1 cellular context compared by ENCODE assay signal in the genomic region with DNA sequence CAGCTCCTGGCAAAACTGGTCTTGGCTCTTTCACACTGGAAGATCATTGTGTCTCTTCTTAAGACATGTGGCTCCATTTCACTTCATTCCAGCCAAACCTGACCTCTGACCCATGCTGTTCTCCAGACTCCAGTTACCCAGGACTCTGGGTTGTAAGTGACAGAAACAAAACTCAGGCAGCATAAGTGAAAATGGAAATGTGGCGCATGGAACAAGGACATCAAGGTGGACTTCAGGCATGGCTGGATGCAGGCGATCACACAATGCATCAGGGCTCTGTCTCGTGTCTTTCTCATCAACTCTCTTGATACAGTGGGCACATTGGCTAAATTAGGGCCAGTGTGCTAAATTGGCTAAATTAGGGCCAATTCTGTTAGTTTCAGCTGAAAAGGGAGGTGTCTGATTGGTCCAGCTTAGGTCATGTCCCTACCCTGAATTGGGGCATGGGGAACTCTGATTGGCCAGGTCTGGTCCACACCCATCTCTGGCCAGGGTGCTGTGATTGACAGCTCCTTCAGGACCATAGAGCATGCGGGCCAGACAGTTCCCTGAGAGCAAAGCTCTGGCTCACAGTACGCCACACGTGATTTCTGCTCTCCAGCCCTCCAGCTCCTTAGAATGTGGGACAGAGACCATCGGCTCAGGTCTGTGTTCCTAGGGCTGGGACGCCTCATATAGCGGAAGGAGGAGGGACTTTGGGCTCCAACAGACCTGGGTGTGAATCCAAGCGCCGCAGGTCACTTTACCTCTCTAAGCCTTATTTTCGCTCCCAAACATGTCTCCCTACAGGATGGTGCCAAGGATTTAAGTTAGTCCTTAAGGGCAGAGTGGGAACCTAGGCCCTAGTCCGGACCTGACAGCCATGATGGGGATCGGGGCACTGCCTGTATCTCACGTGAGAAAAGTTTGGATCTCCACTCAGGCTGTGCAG.
TF ChIP-seq lines count a peak whose summit lies in the region.

No MANE protein-coding gene starts in this region.

TF ChIP-seq in K562, 482 proteins besides CTCF, POLR2A, EP300 and RAD21 (continued from another document and continues in another):
- TF ChIP-seq, protein P1, sequence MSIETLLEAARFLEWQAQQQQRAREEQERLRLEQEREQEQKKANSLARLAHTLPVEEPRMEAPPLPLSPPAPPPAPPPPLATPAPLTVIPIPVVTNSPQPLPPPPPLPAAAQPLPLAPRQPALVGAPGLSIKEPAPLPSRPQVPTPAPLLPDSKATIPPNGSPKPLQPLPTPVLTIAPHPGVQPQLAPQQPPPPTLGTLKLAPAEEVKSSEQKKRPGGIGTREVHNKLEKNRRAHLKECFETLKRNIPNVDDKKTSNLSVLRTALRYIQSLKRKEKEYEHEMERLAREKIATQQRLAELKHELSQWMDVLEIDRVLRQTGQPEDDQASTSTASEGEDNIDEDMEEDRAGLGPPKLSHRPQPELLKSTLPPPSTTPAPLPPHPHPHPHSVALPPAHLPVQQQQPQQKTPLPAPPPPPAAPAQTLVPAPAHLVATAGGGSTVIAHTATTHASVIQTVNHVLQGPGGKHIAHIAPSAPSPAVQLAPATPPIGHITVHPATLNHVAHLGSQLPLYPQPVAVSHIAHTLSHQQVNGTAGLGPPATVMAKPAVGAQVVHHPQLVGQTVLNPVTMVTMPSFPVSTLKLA (conservative IDR thresholded peaks at IDR 0.05) = peak; percentile 70 to 83
- TF ChIP-seq EGR1 (conservative IDR thresholded peaks at IDR 0.05) (no peak), ZNF668 (CRISPR knock-in tag; IDR thresholded peaks at IDR 0.05) (no peak), U2AF1 (optimal IDR thresholded peaks at IDR 0.05; ENCODE audit: low read depth, low read length) (no peak), ZNF586 (CRISPR knock-in tag; conservative IDR thresholded peaks at IDR 0.05) (no peak), YY1 (IDR thresholded peaks at IDR 0.05; ENCODE audit: borderline replicate concordance in 1 of 3, control insufficient read depth in 1 of 3, extremely low read depth in 1 of 3, insufficient read depth in 3 of 3, insufficient read length in 1 of 3, insufficient replicate concordance in 2 of 3, low read depth in 1 of 3, low read length in 2 of 3) (peak; percentile 23 to 89 (median 71)), CHD2 (IDR thresholded peaks at IDR 0.05; ENCODE audit: low read depth, low read length) (no peak), IRF2 (CRISPR knock-in tag; IDR thresholded peaks at IDR 0.05) (no peak), POLR2AphosphoS5 (IDR thresholded peaks at IDR 0.05; ENCODE audit: control insufficient read depth, insufficient read depth, low read depth, low read length) (no peak), NCOA1 (IDR thresholded peaks at IDR 0.05; ENCODE audit: low read depth) (no peak), ZNF41 (CRISPR knock-in tag; conservative IDR thresholded peaks at IDR 0.05) (no peak), PYGO2 (tag; IDR thresholded peaks at IDR 0.05) (no peak), NCOR1 (IDR thresholded peaks at IDR 0.05) (no peak), NRF1 (conservative IDR thresholded peaks at IDR 0.05 in 1 of 2, IDR thresholded peaks at IDR 0.05 in 1 of 2) (peak; percentile 78 to 83), DMBX1 (CRISPR knock-in tag; IDR thresholded peaks at IDR 0.05; ENCODE audit: borderline replicate concordance) (no peak), ETS2 (tag; IDR thresholded peaks at IDR 0.05; ENCODE audit: borderline replicate concordance, poor library complexity, severe bottlenecking) (no peak), KDM4B (IDR thresholded peaks at IDR 0.05; ENCODE audit: borderline replicate concordance in 2 of 2, low read depth in 1 of 2) (no peak), ZSCAN32 (CRISPR knock-in tag; IDR thresholded peaks at IDR 0.05) (no peak), ETV5 (CRISPR knock-in tag; IDR thresholded peaks at IDR 0.05; ENCODE audit: low read depth) (no peak), PRPF4 (IDR thresholded peaks at IDR 0.05; ENCODE audit: insufficient read depth, low read depth, low read length, poor library complexity, severe bottlenecking) (no peak), PHB (CRISPR knock-in tag; IDR thresholded peaks at IDR 0.05) (no peak), ZNF561 (CRISPR knock-in tag; conservative IDR thresholded peaks at IDR 0.05) (no peak), MEIS2 (IDR thresholded peaks at IDR 0.05; ENCODE audit: partially characterized antibody) (peak; percentile 93)
- TF ChIP-seq, protein P2, sequence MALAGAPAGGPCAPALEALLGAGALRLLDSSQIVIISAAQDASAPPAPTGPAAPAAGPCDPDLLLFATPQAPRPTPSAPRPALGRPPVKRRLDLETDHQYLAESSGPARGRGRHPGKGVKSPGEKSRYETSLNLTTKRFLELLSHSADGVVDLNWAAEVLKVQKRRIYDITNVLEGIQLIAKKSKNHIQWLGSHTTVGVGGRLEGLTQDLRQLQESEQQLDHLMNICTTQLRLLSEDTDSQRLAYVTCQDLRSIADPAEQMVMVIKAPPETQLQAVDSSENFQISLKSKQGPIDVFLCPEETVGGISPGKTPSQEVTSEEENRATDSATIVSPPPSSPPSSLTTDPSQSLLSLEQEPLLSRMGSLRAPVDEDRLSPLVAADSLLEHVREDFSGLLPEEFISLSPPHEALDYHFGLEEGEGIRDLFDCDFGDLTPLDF (CRISPR knock-in tag; IDR thresholded peaks at IDR 0.05) = no peak
- TF ChIP-seq, protein P3, sequence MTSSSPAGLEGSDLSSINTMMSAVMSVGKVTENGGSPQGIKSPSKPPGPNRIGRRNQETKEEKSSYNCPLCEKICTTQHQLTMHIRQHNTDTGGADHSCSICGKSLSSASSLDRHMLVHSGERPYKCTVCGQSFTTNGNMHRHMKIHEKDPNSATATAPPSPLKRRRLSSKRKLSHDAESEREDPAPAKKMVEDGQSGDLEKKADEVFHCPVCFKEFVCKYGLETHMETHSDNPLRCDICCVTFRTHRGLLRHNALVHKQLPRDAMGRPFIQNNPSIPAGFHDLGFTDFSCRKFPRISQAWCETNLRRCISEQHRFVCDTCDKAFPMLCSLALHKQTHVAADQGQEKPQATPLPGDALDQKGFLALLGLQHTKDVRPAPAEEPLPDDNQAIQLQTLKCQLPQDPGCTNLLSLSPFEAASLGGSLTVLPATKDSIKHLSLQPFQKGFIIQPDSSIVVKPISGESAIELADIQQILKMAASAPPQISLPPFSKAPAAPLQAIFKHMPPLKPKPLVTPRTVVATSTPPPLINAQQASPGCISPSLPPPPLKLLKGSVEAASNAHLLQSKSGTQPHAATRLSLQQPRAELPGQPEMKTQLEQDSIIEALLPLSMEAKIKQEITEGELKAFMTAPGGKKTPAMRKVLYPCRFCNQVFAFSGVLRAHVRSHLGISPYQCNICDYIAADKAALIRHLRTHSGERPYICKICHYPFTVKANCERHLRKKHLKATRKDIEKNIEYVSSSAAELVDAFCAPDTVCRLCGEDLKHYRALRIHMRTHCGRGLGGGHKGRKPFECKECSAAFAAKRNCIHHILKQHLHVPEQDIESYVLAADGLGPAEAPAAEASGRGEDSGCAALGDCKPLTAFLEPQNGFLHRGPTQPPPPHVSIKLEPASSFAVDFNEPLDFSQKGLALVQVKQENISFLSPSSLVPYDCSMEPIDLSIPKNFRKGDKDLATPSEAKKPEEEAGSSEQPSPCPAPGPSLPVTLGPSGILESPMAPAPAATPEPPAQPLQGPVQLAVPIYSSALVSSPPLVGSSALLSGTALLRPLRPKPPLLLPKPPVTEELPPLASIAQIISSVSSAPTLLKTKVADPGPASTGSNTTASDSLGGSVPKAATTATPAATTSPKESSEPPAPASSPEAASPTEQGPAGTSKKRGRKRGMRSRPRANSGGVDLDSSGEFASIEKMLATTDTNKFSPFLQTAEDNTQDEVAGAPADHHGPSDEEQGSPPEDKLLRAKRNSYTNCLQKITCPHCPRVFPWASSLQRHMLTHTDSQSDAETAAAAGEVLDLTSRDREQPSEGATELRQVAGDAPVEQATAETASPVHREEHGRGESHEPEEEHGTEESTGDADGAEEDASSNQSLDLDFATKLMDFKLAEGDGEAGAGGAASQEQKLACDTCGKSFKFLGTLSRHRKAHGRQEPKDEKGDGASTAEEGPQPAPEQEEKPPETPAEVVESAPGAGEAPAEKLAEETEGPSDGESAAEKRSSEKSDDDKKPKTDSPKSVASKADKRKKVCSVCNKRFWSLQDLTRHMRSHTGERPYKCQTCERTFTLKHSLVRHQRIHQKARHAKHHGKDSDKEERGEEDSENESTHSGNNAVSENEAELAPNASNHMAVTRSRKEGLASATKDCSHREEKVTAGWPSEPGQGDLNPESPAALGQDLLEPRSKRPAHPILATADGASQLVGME (CRISPR knock-in tag; IDR thresholded peaks at IDR 0.05) = no peak
- TF ChIP-seq, protein P4, sequence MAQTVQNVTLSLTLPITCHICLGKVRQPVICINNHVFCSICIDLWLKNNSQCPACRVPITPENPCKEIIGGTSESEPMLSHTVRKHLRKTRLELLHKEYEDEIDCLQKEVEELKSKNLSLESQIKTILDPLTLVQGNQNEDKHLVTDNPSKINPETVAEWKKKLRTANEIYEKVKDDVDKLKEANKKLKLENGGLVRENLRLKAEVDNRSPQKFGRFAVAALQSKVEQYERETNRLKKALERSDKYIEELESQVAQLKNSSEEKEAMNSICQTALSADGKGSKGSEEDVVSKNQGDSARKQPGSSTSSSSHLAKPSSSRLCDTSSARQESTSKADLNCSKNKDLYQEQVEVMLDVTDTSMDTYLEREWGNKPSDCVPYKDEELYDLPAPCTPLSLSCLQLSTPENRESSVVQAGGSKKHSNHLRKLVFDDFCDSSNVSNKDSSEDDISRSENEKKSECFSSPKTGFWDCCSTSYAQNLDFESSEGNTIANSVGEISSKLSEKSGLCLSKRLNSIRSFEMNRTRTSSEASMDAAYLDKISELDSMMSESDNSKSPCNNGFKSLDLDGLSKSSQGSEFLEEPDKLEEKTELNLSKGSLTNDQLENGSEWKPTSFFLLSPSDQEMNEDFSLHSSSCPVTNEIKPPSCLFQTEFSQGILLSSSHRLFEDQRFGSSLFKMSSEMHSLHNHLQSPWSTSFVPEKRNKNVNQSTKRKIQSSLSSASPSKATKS (CRISPR knock-in tag; IDR thresholded peaks at IDR 0.05) = no peak
- TF ChIP-seq, protein P5, sequence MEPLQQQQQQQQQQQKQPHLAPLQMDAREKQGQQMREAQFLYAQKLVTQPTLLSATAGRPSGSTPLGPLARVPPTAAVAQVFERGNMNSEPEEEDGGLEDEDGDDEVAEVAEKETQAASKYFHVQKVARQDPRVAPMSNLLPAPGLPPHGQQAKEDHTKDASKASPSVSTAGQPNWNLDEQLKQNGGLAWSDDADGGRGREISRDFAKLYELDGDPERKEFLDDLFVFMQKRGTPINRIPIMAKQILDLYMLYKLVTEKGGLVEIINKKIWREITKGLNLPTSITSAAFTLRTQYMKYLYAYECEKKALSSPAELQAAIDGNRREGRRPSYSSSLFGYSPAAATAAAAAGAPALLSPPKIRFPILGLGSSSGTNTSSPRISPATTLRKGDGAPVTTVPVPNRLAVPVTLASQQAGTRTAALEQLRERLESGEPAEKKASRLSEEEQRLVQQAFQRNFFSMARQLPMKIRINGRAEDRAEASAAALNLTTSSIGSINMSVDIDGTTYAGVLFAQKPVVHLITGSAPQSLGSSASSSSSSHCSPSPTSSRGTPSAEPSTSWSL (CRISPR knock-in tag; IDR thresholded peaks at IDR 0.05; ENCODE audit: borderline replicate concordance) = no peak
- TF ChIP-seq, protein P6, sequence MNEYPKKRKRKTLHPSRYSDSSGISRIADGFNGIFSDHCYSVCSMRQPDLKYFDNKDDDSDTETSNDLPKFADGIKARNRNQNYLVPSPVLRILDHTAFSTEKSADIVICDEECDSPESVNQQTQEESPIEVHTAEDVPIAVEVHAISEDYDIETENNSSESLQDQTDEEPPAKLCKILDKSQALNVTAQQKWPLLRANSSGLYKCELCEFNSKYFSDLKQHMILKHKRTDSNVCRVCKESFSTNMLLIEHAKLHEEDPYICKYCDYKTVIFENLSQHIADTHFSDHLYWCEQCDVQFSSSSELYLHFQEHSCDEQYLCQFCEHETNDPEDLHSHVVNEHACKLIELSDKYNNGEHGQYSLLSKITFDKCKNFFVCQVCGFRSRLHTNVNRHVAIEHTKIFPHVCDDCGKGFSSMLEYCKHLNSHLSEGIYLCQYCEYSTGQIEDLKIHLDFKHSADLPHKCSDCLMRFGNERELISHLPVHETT (CRISPR knock-in tag; conservative IDR thresholded peaks at IDR 0.05 in 1 of 2, IDR thresholded peaks at IDR 0.05 in 1 of 2) = no peak
- TF ChIP-seq, protein P7, sequence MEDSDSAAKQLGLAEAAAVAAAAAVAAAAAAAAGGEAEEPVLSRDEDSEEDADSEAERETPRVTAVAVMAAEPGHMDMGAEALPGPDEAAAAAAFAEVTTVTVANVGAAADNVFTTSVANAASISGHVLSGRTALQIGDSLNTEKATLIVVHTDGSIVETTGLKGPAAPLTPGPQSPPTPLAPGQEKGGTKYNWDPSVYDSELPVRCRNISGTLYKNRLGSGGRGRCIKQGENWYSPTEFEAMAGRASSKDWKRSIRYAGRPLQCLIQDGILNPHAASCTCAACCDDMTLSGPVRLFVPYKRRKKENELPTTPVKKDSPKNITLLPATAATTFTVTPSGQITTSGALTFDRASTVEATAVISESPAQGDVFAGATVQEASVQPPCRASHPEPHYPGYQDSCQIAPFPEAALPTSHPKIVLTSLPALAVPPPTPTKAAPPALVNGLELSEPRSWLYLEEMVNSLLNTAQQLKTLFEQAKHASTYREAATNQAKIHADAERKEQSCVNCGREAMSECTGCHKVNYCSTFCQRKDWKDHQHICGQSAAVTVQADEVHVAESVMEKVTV (CRISPR knock-in tag; IDR thresholded peaks at IDR 0.05) = no peak
- TF ChIP-seq, protein P8, sequence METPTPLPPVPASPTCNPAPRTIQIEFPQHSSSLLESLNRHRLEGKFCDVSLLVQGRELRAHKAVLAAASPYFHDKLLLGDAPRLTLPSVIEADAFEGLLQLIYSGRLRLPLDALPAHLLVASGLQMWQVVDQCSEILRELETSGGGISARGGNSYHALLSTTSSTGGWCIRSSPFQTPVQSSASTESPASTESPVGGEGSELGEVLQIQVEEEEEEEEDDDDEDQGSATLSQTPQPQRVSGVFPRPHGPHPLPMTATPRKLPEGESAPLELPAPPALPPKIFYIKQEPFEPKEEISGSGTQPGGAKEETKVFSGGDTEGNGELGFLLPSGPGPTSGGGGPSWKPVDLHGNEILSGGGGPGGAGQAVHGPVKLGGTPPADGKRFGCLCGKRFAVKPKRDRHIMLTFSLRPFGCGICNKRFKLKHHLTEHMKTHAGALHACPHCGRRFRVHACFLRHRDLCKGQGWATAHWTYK (CRISPR knock-in tag; IDR thresholded peaks at IDR 0.05) = no peak
- TF ChIP-seq, protein P9, sequence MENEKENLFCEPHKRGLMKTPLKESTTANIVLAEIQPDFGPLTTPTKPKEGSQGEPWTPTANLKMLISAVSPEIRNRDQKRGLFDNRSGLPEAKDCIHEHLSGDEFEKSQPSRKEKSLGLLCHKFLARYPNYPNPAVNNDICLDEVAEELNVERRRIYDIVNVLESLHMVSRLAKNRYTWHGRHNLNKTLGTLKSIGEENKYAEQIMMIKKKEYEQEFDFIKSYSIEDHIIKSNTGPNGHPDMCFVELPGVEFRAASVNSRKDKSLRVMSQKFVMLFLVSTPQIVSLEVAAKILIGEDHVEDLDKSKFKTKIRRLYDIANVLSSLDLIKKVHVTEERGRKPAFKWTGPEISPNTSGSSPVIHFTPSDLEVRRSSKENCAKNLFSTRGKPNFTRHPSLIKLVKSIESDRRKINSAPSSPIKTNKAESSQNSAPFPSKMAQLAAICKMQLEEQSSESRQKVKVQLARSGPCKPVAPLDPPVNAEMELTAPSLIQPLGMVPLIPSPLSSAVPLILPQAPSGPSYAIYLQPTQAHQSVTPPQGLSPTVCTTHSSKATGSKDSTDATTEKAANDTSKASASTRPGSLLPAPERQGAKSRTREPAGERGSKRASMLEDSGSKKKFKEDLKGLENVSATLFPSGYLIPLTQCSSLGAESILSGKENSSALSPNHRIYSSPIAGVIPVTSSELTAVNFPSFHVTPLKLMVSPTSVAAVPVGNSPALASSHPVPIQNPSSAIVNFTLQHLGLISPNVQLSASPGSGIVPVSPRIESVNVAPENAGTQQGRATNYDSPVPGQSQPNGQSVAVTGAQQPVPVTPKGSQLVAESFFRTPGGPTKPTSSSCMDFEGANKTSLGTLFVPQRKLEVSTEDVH (IDR thresholded peaks at IDR 0.05; ENCODE audit: low read depth, partially characterized antibody) = no peak
